Comparison of ENCODE assay signal across 30 cellular contexts in the genomic region with DNA sequence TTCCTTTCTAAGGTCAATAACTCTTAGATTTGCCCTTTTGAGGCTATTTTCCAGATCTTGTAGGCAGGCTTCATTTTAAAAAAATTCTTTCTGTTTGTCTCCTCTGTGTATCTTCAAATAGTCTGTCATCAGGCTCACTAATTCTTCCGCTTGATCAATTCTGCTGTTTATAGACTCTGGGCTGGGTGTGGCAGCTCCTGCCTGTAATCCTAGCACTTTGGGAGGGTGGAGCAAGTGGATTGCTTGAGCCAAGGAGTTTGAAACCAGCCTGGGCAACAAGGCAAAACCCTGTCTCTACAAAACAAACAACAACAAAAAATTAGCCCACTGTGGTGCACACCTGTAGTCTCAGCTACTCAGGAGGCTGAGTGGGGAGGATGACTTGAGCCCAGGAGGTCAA. TPM values are rescaled to one million over a fixed set of nuclear protein-coding genes. Genes with fewer than 3 reads are reported as not detected.
"Had no signal": no experiment of that assay in that cellular context is flagged by ENCODE, and none has a peak within 500 bp of the region (broad histone marks: within the 10 kb centered on the region; RNA-seq: fewer than 3 reads in every experiment).

No MANE protein-coding gene starts in this region.

- H3K36me3 ChIP-seq: ascending aorta had no signal

- H3K4me3 ChIP-seq: ascending aorta, body of pancreas had no signal

- H3K4me1 ChIP-seq: ascending aorta, body of pancreas had no signal

- H3K27me3 ChIP-seq: ascending aorta, body of pancreas had no signal

- DNase-seq: activated B cell treated with CpG ODN at 0.5 μM for 24 hours; activated CD4-positive, alpha-beta T cell treated with anti-CD3 and anti-CD28 coated beads for 1 hour; activated CD4-positive, alpha-beta T cell treated with anti-CD3 and anti-CD28 coated beads, Interleukin-2, amount 10 ng/mL, durations not matched to agents 24 days and 14 days; activated CD4-positive, alpha-beta T cell treated with anti-CD3 and anti-CD28 coated beads, Interleukin-2, amount 50 U/mL, for 48 hours; activated CD8-positive, alpha-beta memory T cell treated with anti-CD3 and anti-CD28 coated beads, Interleukin-2, amount 10 ng/mL, durations not matched to agents 7 days and 5 days; activated effector memory CD4-positive, alpha-beta T cell treated with Interleukin-2 at 50 U/mL for 16 hours; activated naive CD4-positive, alpha-beta T cell treated with Interleukin-2 at 50 U/mL for 16 hours; activated naive CD8-positive, alpha-beta T cell treated with anti-CD3 and anti-CD28 coated beads, Interleukin-2, amount 50 U/mL, for 24 hours; activated T-cell treated with anti-CD3 and anti-CD28 coated beads, Interleukin-2, amount 50 U/mL, for 24 hours; amniotic stem cell; body of pancreas; central memory CD4-positive, alpha-beta T cell; KG1; NCI-H1092; NCI-H1417; NCI-H2029 treated with DMSO at 0.1 percent for 48 hours; NCI-H226; NCI-H526; SIG-M5; T-helper 17 cell; T-helper 9 cell had no signal

- FAIRE-seq: bronchial epithelial cell had no signal

- H3K9me3 ChIP-seq: ascending aorta, body of pancreas had no signal

- ATAC-seq: activated CD8-positive, alpha-beta memory T cell treated with anti-CD3 and anti-CD28 coated beads, Interleukin-2, amount 10 ng/mL, durations not matched to agents 7 days and 5 days; activated naive CD4-positive, alpha-beta T cell treated with anti-CD3 and anti-CD28 coated beads, Interleukin-2, amount 50 U/mL, for 72 hours; activated naive CD8-positive, alpha-beta T cell treated with anti-CD3 and anti-CD28 coated beads, Interleukin-2, amount 50 U/mL, for 24 hours; body of pancreas; T-helper 17 cell had no signal

- H3K27ac ChIP-seq: ascending aorta, body of pancreas had no signal

RNA-seq across cellular contexts. Expression of a gene that starts 40.0 kb away (rescaled TPM):
- total RNA-seq: activated B cell treated with CpG ODN at 0.5 μM for 24 hours; activated CD4-positive, alpha-beta T cell treated with anti-CD3 and anti-CD28 coated beads, Interleukin-2, amount 10 ng/mL, durations not matched to agents 24 days and 14 days; activated CD8-positive, alpha-beta memory T cell treated with anti-CD3 and anti-CD28 coated beads, Interleukin-2, amount 10 ng/mL, durations not matched to agents 7 days and 5 days; activated T-helper 1 cell treated with anti-CD3 and anti-CD28 coated beads, Interleukin-12 subunit alpha, Interleukin-12 subunit beta, Interleukin-2, Interleukin-4 antibody, amounts not matched to agents 30 ng/mL and 10 ng/mL and 1 ng/mL, durations not matched to agents 14 hours and 24 hours and 36 hours; ascending aorta; body of pancreas; bronchial epithelial cell; LHCN-M2; M059J; NCI-H460; RPMI7951; T-helper 17 cell had no signal
- polyA plus RNA-seq: IgD-negative memory B cell had no signal
